Comparison of ENCODE assay signal across 8 cellular contexts in the genomic region with DNA sequence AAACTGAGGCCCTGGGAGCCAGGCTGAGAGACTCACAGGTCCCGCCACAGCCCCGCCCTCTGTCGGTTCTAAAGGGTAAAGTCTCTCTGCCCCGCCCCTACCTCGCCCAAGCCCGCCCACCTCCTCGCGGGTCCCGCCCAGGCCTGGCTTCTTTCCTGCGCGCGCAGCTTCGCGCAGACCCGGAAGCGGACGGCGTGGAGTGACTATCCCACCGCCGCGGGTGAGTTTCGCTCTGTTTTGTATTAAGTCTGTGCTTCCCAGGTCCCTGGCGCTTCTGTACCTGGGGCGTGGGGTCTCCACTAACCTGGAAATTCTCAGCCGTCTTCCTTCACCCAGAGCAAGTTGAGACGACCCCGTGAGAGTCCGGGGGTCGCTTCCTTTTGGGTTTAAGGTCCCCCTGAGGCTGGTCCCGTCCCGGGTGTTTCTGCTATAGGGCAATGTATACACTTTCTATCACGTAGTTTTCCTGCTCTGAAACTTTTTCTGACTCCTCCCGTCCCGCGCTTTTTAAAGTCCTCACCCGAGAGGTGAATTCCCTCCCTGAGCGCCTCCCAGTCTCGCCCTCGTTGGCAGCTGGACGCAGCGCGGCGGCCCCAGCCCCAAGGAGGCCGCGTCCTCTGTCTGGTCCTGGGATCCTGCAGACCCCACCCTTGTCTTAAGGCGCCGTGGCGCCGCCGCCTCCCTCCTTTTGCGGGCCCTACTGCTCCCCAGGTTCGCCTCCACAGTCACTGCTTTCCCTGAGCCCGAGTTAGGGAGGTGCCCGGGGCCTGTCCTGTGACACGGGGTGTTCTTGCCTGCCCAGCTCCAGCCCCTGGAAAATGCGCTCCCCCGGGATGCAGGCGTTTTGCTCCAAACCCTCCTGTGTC. TPM values are rescaled to one million over a fixed set of nuclear protein-coding genes. Genes with fewer than 3 reads are reported as not detected.
A peak's percentile ranks its signal among the peaks of the same experiment; 100 is the strongest.
DNase-seq lines count a peak whose midpoint lies in the region; ATAC-seq, FAIRE-seq and TF ChIP-seq lines count a peak whose summit lies in the region.

A gene (plus strand): TSS at position 176 of the 866 bp plus-strand sequence. CDS start 2,867 bp downstream, outside the sequence.

- no peak within 1 kb of the TSS for H2BK15ac ChIP-seq in H1 (ENCODE audit: low read length)
- H2BK15ac ChIP-seq in mesendoderm (replicated peaks; ENCODE audit: low read depth), result no peak within 1 kb of the TSS

- H3K27me3 ChIP-seq in H1 (replicated peaks in 1 of 4; ENCODE audit: control insufficient read depth in 3 of 4, extremely low read depth in 1 of 4, insufficient read depth in 3 of 4, low read length in 3 of 4), result no peaks in the 10 kb centered on the region
- H3K27me3 ChIP-seq in mesendoderm (ENCODE audit: insufficient read depth, low read length, poor library complexity), result no peaks in the 10 kb centered on the region

- TF ChIP-seq POLR2A in H1 (IDR thresholded peaks at IDR 0.05; ENCODE audit: control extremely low read depth in 1 of 2, low read depth in 2 of 2, low read length in 2 of 2), result peak in 1 of 2 experiments; percentile 28

- peak within 1 kb of the TSS; percentile 81 to 83 for H3K4me2 ChIP-seq in H1 (ENCODE audit: insufficient read depth in 1 of 2, low read depth in 2 of 2, low read length in 2 of 2)
- peak within 1 kb of the TSS; percentile 83 for H3K4me2 ChIP-seq in mesendoderm (ENCODE audit: low read length)

- FAIRE-seq in H1 (lab: Jason Lieb, UNC), result no peak

- H3K18ac ChIP-seq in H1 (ENCODE audit: extremely low read depth, low read length) (peak within 1 kb of the TSS; percentile 6; the same call in 1 of the 2 replicates), mesendoderm (ENCODE audit: low read length) (peak within 1 kb of the TSS; percentile 63)

- H3K56ac ChIP-seq in H1 (replicated peaks; ENCODE audit: insufficient read length, low read depth, low read length) (no peak within 1 kb of the TSS), mesendoderm (ENCODE audit: low read length) (peak within 1 kb of the TSS; percentile 88)

- H3K36me3 ChIP-seq in H1 (ENCODE audit: control insufficient read depth in 2 of 4, insufficient read depth in 4 of 4, low read length in 3 of 4) (peaks cover 0 to 13% (median under 1%) of the 10 kb centered on the region in 4 experiments; a peak in 3 of 8 replicates), mesendoderm (ENCODE audit: control insufficient read depth, insufficient read depth, low read length) (peaks cover 1% of the 10 kb centered on the region)

- H3K4me1 ChIP-seq in H1 (replicated peaks in 1 of 4; ENCODE audit: control insufficient read depth in 3 of 4, insufficient read depth in 4 of 4, low read length in 3 of 4), result peaks cover 0 to 2% (median 0%) of the 10 kb centered on the region in 4 experiments; a peak in 3 of 7 replicates
- H3K4me1 ChIP-seq in mesendoderm (ENCODE audit: control insufficient read depth, low read depth, low read length), result no peaks in the 10 kb centered on the region

- POLR2A ChIA-PET in H1 (lab: Charles Lee; ENCODE audit: partially characterized antibody), result interaction anchor here (0.8 to 1.8 kb wide), 3 partner anchors 9 to 44 kb away, joined by 3 to 5 read pairs (median 3); no protein-coding TSS in a partner anchor

- H2BK120ac ChIP-seq in H1 (replicated peaks; ENCODE audit: low read depth, low read length), result no peak within 1 kb of the TSS
- no peak within 1 kb of the TSS for H2BK120ac ChIP-seq in mesendoderm (ENCODE audit: low read depth, low read length)

- H3K79me2 ChIP-seq in H1 (ENCODE audit: control insufficient read depth in 1 of 2, insufficient read depth in 2 of 2, low read length in 2 of 2) (peaks cover 0 to 3% of the 10 kb centered on the region in 2 experiments; a peak in 1 of 4 replicates), mesendoderm (ENCODE audit: control insufficient read depth, insufficient read depth, low read length) (no peaks in the 10 kb centered on the region)

- H2AFZ ChIP-seq in H1 (ENCODE audit: low read length), result peak within 1 kb of the TSS; percentile 91

- H3K9me3 ChIP-seq in H1 (ENCODE audit: insufficient read depth in 2 of 2, low read depth in 1 of 2, low read length in 1 of 2), result no peaks in the 10 kb centered on the region

- peaks cover 0 to 5% of the 10 kb centered on the region in 2 experiments for H4K20me1 ChIP-seq in H1 (replicated peaks in 1 of 2; ENCODE audit: control insufficient read depth in 1 of 2, insufficient read depth in 2 of 2, low read length in 2 of 2)

- H3K4ac ChIP-seq in H1 (replicated peaks; ENCODE audit: insufficient read length, low read depth, low read length) (no peak within 1 kb of the TSS), mesendoderm (ENCODE audit: low read depth, low read length) (no peak within 1 kb of the TSS)

- CTCF ChIA-PET in H1 (lab: Charles Lee; ENCODE audit: partially characterized antibody), result interaction anchor here (0.6 to 1.8 kb wide), 3 partner anchors 33 to 200 kb away, joined by 3 to 6 read pairs (median 4); no protein-coding TSS in a partner anchor

- no peak within 1 kb of the TSS for H3K14ac ChIP-seq in H1 (ENCODE audit: insufficient read length)

- no peak within 1 kb of the TSS for H2BK20ac ChIP-seq in H1 (ENCODE audit: low read length)

- DNase-seq in CMK (ENCODE audit: low read depth) (peak; percentile 84), HT-29 (ENCODE audit: low spot score) (peak; percentile 97), NK-92 (lab: John Stamatoyannopoulos, UW; ENCODE audit: unreplicated experiment) (peak; percentile 53), H1 (ENCODE audit: low read depth in 1 of 2, low spot score in 2 of 2) (peak; percentile 47 to 99), mesendoderm (peak; percentile 96)
- peak; percentile 95 for DNase-seq in activated CD8-positive, alpha-beta memory T cell treated with anti-CD3 and anti-CD28 coated beads for 4 hours (ENCODE audit: low read depth in 2 of 2)
- DNase-seq in stimulated activated CD8-positive, alpha-beta memory T cell treated with anti-CD3 and anti-CD28 coated beads, Interleukin-12 subunit alpha, Interleukin-12 subunit beta, amount 100 ng/mL, for 4 hours (ENCODE audit: low read depth), result peak; percentile 96

- H4K5ac ChIP-seq in H1 (ENCODE audit: insufficient read length, low read depth, low read length) (peak within 1 kb of the TSS; percentile 31), mesendoderm (ENCODE audit: low read length) (no peak within 1 kb of the TSS)

- WGBS in H1 (ENCODE audit: extremely low coverage in 1 of 2, insufficient coverage in 1 of 2, insufficient read length in 1 of 2, insufficient replicate concordance in 2 of 2, low coverage in 1 of 2, low lambda C conversion rate in 2 of 2, missing lambda C conversion rate in 1 of 2), 2 experiments, result 2% methylated on average over 56 of the region's 58 CpGs; no CpG with 5 or more reads in 1 of the 2 experiments
- WGBS in mesendoderm (ENCODE audit: extremely low coverage, insufficient coverage, low lambda C conversion rate), result no CpG with 5 or more reads among the region's 58 CpGs

- H4K8ac ChIP-seq in H1 (ENCODE audit: extremely low read depth, insufficient read depth, low read length) (no peak within 1 kb of the TSS), mesendoderm (ENCODE audit: low read depth, low read length) (no peak within 1 kb of the TSS)

- TF ChIP-seq RAD21 in H1 (IDR thresholded peaks at IDR 0.05 in 1 of 2, conservative IDR thresholded peaks at IDR 0.05 in 1 of 2; ENCODE audit: low read depth in 2 of 2, low read length in 2 of 2), result peak; percentile 28; a peak in 3 of 4 replicates

- no peak within 1 kb of the TSS for H2BK12ac ChIP-seq in H1 (ENCODE audit: low read depth, low read length)

- H4K91ac ChIP-seq in H1 (replicated peaks; ENCODE audit: insufficient read length, low read length), result no peak within 1 kb of the TSS

- TF ChIP-seq EP300 in H1 (IDR thresholded peaks at IDR 0.05; ENCODE audit: borderline replicate concordance in 1 of 2, low read depth in 2 of 2, low read length in 2 of 2), result no peak

- H2AK5ac ChIP-seq in H1 (ENCODE audit: low read depth, low read length) (no peak within 1 kb of the TSS), mesendoderm (ENCODE audit: low read length) (no peak within 1 kb of the TSS)

- ATAC-seq in GM19463 (IDR thresholded peaks at IDR 0.05; ENCODE audit: unreplicated experiment), result peak; percentile 96

- peak; percentile 38 to 41 (median 40); a peak in 3 of 4 replicates for TF ChIP-seq CTCF in H1 (IDR thresholded peaks at IDR 0.05; ENCODE audit: control extremely low read depth in 1 of 3, insufficient read depth in 1 of 3, low read depth in 1 of 3, low read length in 3 of 3)

- H3K4me3 ChIP-seq in H1 (ENCODE audit: extremely low read depth in 1 of 4, insufficient read depth in 2 of 4, low read depth in 3 of 4, low read length in 4 of 4) (peak within 1 kb of the TSS; percentile 87 to 96 (median 89)), mesendoderm (ENCODE audit: low read length) (peak within 1 kb of the TSS; percentile 86)

- H3K23me2 ChIP-seq in H1 (ENCODE audit: low read depth, low read length), result peaks cover 7% of the 10 kb centered on the region; the same call in 1 of the 2 replicates

- H3K79me1 ChIP-seq in H1 (ENCODE audit: low read depth, low read length), result no peaks in the 10 kb centered on the region; the same call in 1 of the 2 replicates
- peaks cover 1% of the 10 kb centered on the region for H3K79me1 ChIP-seq in mesendoderm (ENCODE audit: low read length)

- peak within 1 kb of the TSS in 3 of 4 experiments; percentile 46 to 73 (median 63); a peak in 6 of 7 replicates for H3K9ac ChIP-seq in H1 (replicated peaks in 1 of 4; ENCODE audit: extremely low read depth in 1 of 4, low read depth in 3 of 4, low read length in 3 of 4)
- peak within 1 kb of the TSS; percentile 81 for H3K9ac ChIP-seq in mesendoderm (ENCODE audit: low read length)

- peak within 1 kb of the TSS; percentile 3; the same call in 1 of the 2 replicates for H3K27ac ChIP-seq in H1 (ENCODE audit: low read depth, low read length)
- peak within 1 kb of the TSS; percentile 1 for H3K27ac ChIP-seq in mesendoderm (ENCODE audit: low read depth, low read length)

- H3K23ac ChIP-seq in H1 (ENCODE audit: insufficient read length) (no peak within 1 kb of the TSS), mesendoderm (ENCODE audit: low read length) (no peak within 1 kb of the TSS)

- peak within 1 kb of the TSS; percentile 69 for H2BK5ac ChIP-seq in H1 (ENCODE audit: low read depth, low read length)
- no peak within 1 kb of the TSS for H2BK5ac ChIP-seq in mesendoderm (ENCODE audit: low read length)

TF ChIP-seq in H1, 55 proteins besides CTCF, POLR2A, EP300 and RAD21 (continues in another document):
- TF ChIP-seq SP2 (IDR thresholded peaks at IDR 0.05; ENCODE audit: low read length), result no peak

RNA-seq across cellular contexts. Expression of the gene that starts here (rescaled TPM):
- 5.6 and 6.2 TPM in 2 replicates for total RNA-seq in HT-29 (2014; rRNA removed; shearing (Covaris generic))
- total RNA-seq in H1 (2021; fragmentation: NEBNext Ultra II Directional; extraction: Animal tissue kit (Norgen Biotek cat#: 25700)), result 21.0 and 22.3 TPM in 2 replicates
- 4.5 and 5.4 TPM in 2 replicates for polyA plus RNA-seq in H1 (2011; rRNA removed)
- polyA plus RNA-seq in H1 (2011; cell fraction: cytosol; rRNA removed), result 8.0 TPM
- 26.3 TPM for polyA plus RNA-seq in H1 (2011; cell fraction: nucleus; rRNA removed)
- 6.6 to 10.1 TPM (median 7.8 TPM) in 4 replicates for polyA plus RNA-seq in H1 (2012, experiment 1 of 2)
- 0.45 TPM for polyA plus RNA-seq in H1 (2012, experiment 2 of 2)
- 9.4 TPM for polyA plus RNA-seq in H1 (2013, experiment 1 of 2)
- 8.1 TPM for polyA plus RNA-seq in H1 (2013, experiment 2 of 2)
- 25.2 and 33.7 TPM in 2 replicates for polyA minus RNA-seq in H1 (2011; rRNA and poly(A)+ RNA removed)
- 11.4 TPM for polyA minus RNA-seq in H1 (2011; cell fraction: cytosol; rRNA and poly(A)+ RNA removed)
- 58.5 TPM for polyA minus RNA-seq in H1 (2011; cell fraction: nucleus; rRNA and poly(A)+ RNA removed)
- polyA plus RNA-seq in mesendoderm (2013, experiment 1 of 2), result 7.5 TPM
- polyA plus RNA-seq in mesendoderm (2013, experiment 2 of 2), result 6.6 TPM

Comparison
In these comparisons a context has a peak if more than half of its experiments do, and no peak if none do; other contexts are left out.
1. Peak in every context shown above with its lines: DNase-seq, ATAC-seq, H3K4me3 ChIP-seq and H3K27ac ChIP-seq.